In the genomic region with DNA sequence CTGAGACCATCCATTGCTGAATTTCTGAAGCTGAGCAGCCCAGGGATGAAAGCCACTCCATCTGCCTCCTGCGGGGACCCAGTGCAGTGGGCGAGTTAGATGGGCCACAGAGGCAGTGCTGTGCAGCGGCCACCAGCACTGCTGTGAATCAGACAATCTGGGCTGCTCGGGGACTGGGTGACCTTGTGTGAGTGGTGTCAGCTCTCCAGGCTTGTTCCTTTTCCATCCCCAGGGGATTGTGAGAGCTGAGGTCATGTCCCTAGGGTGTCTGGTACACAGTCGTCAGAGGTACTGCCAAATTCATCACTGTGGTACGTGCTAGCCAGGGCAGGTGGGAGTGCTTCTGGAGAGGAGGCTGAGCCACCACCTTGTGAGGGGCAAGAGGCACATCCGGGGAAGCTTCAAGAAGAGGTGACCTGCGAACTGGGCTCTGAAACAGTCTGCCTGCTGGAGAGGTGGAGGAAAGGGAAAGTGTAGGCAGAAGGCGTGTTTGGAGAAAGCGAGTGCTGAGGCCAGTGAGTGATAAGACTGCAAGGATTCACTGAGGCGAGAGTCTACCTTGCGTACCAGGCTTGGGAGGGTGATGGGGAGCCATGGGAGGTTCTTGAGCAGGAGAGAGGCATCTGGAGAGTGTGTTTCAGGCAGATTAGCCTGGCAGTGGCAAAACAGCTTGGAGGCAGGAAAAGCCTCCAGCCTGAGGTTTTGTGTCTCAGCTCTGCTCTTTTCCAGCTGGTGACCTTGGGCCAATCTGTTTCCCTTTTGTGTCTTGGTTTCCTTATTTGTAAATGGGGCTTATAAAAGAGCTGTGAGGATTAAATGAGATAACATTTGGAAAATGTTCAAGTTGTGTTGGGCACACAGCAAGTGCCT, we compare ENCODE assay signal across 17 cellular contexts. TPM values are rescaled to one million over a fixed set of nuclear protein-coding genes. Genes with fewer than 3 reads are reported as not detected.
DNase-seq lines count a peak whose midpoint lies in the region; ATAC-seq, FAIRE-seq and TF ChIP-seq lines count a peak whose summit lies in the region.
"Had no signal": no experiment of that assay in that cellular context is flagged by ENCODE, and none has a peak within 500 bp of the region (broad histone marks: within the 10 kb centered on the region; RNA-seq: fewer than 3 reads in every experiment).

No MANE protein-coding gene starts in this region.

- no peak for ATAC-seq in GM19328 (IDR thresholded peaks at IDR 0.05; ENCODE audit: unreplicated experiment)
- no peak for ATAC-seq in GM19467 (IDR thresholded peaks at IDR 0.05; ENCODE audit: unreplicated experiment)
- ATAC-seq: right lobe of liver had no signal

- H3K4me2 ChIP-seq in astrocyte (ENCODE audit: low read length), result peak overlapping the region; percentile 65

- no peaks in the 10 kb centered on the region for H3K36me3 Mint-ChIP-seq in astrocyte (ENCODE audit: low read depth, unreplicated experiment)

- no peak for TF ChIP-seq CTCF in BE2C (IDR thresholded peaks at IDR 0.05; ENCODE audit: low read depth, low read length)
- no peak for TF ChIP-seq CTCF in NB4 (IDR thresholded peaks at IDR 0.05; ENCODE audit: low read depth, low read length)
- no peak for TF ChIP-seq CTCF in astrocyte (IDR thresholded peaks at IDR 0.05; ENCODE audit: insufficient read depth, low read depth, low read length)

- H3K4me1 ChIP-seq in BE2C (peaks cover 4% of the 10 kb centered on the region), astrocyte (ENCODE audit: insufficient read depth, low read length) (peaks cover 19% of the 10 kb centered on the region), mesodermal cell (ENCODE audit: control insufficient read depth, insufficient read depth, low read length, poor library complexity, severe bottlenecking) (peaks cover 20% of the 10 kb centered on the region)
- H3K4me1 ChIP-seq: right lobe of liver had no signal

- H3K27me3 ChIP-seq in BE2C (no peaks in the 10 kb centered on the region), astrocyte (ENCODE audit: insufficient read depth, low read length) (peaks cover 12% of the 10 kb centered on the region)
- H3K27me3 ChIP-seq: right lobe of liver had no signal

- no peak overlapping the region for H3K4me3 Mint-ChIP-seq in astrocyte (ENCODE audit: unreplicated experiment)

- peak overlapping the region; percentile 12 for H3K27ac Mint-ChIP-seq in astrocyte (ENCODE audit: unreplicated experiment)

- no peak overlapping the region for H3K4me3 ChIP-seq in BE2C (ENCODE audit: low read depth, low read length)
- H3K4me3 ChIP-seq in NB4 (ENCODE audit: low read depth, low read length), result no peak overlapping the region
- no peak overlapping the region for H3K4me3 ChIP-seq in astrocyte (ENCODE audit: insufficient read depth, low read depth, low read length)
- H3K4me3 ChIP-seq in mesodermal cell (ENCODE audit: extremely low read depth, insufficient read depth, low read length, poor library complexity, severe bottlenecking), result no peak overlapping the region
- H3K4me3 ChIP-seq: right lobe of liver, stomach had no signal

- H3K36me3 ChIP-seq in BE2C (no peaks in the 10 kb centered on the region), astrocyte (ENCODE audit: insufficient read depth, low read length) (no peaks in the 10 kb centered on the region), mesodermal cell (ENCODE audit: control insufficient read depth, insufficient read depth, low read length) (no peaks in the 10 kb centered on the region)
- H3K36me3 ChIP-seq: right lobe of liver, stomach had no signal

- peaks cover 21% of the 10 kb centered on the region for H3K4me1 Mint-ChIP-seq in astrocyte (ENCODE audit: low read depth, unreplicated experiment)

- WGBS in mesodermal cell (ENCODE audit: insufficient coverage in 2 of 2), 2 experiments, result 84 to 89% methylated on average over 11 of the region's 12 CpGs

- H3K27me3 Mint-ChIP-seq in astrocyte (ENCODE audit: low read depth, unreplicated experiment), result peaks cover 23% of the 10 kb centered on the region

- no peak overlapping the region for H3K9ac ChIP-seq in astrocyte (ENCODE audit: low read length)

- TF ChIP-seq POLR2A in NB4 (IDR thresholded peaks at IDR 0.05; ENCODE audit: extremely low read depth, insufficient read length), result no peak

- no peaks in the 10 kb centered on the region for H3K9me3 Mint-ChIP-seq in astrocyte (ENCODE audit: unreplicated experiment)

- no peak overlapping the region for H3K27ac ChIP-seq in astrocyte (ENCODE audit: low read depth, low read length)
- H3K27ac ChIP-seq in mesodermal cell (ENCODE audit: low read depth, low read length, severe bottlenecking), result peak overlapping the region; percentile 41
- H3K27ac ChIP-seq: right lobe of liver, stomach, VCaP had no signal

- no peak for FAIRE-seq in astrocyte (lab: Jason Lieb, UNC)

- DNase-seq in BE2C (peak; percentile 42), NB4 (ENCODE audit: low read depth) (peak; percentile 32), astrocyte (ENCODE audit: low read depth) (no peak), OCI-M1 (lab: John Stamatoyannopoulos, UW) (no peak), NCI-H1105 treated with DMSO at 0.1 percent for 48 hours (lab: John Stamatoyannopoulos, UW) (no peak)
- DNase-seq: activated CD8-positive, alpha-beta memory T cell treated with anti-CD3 and anti-CD28 coated beads, Interleukin-2, amount 50 U/mL, for 48 hours; COR-L47; NCI-H1436; NCI-H524 treated with DMSO at 0.1 percent for 48 hours; right lobe of liver; SHP77 treated with DMSO at 0.1 percent for 48 hours had no signal

- no peak overlapping the region for H2AFZ ChIP-seq in astrocyte (ENCODE audit: low read depth, low read length)

- H3K79me2 ChIP-seq in astrocyte (ENCODE audit: insufficient read depth, low read length), result no peaks in the 10 kb centered on the region

- H4K20me1 ChIP-seq in astrocyte (ENCODE audit: insufficient read depth, low read length), result no peaks in the 10 kb centered on the region

- H3K9me3 ChIP-seq in BE2C, result no peaks in the 10 kb centered on the region
- no peaks in the 10 kb centered on the region for H3K9me3 ChIP-seq in astrocyte (ENCODE audit: insufficient read depth, low read depth, low read length)
- no peaks in the 10 kb centered on the region for H3K9me3 ChIP-seq in mesodermal cell (ENCODE audit: control insufficient read depth, low read length)
- H3K9me3 ChIP-seq: right lobe of liver, stomach had no signal

RNA-seq across cellular contexts. Expression of gene CACNA1I, which starts 22.7 kb away (rescaled TPM):
- not detected for polyA plus RNA-seq in BE2C (2012; ENCODE audit: insufficient read depth, insufficient read length, low read depth)
- 0.11 and 0.17 TPM in 2 replicates for total RNA-seq in astrocyte
- 0.52 TPM for polyA plus RNA-seq in mesodermal cell (2013, experiment 1 of 2)
- polyA plus RNA-seq in mesodermal cell (2013, experiment 2 of 2), result 0.30 TPM
- total RNA-seq: myocyte had no signal

Comparison
In these comparisons a context has a peak if more than half of its experiments do, and no peak if none do; other contexts are left out.
1. DNase-seq: peak in BE2C (single experiment) and NB4 (single experiment); none in astrocyte (single experiment), OCI-M1 (single experiment) and NCI-H1105 treated with DMSO at 0.1 percent for 48 hours (single experiment).